ENCODE assay signal across 13 cellular contexts in genomic region chr11:34132261-34132965, GRCh38. TPM values are rescaled to one million over a fixed set of nuclear protein-coding genes. Genes with fewer than 3 reads are reported as not detected.
DNase-seq lines count a peak whose midpoint lies in the region; ATAC-seq and TF ChIP-seq lines count a peak whose summit lies in the region.
"Had no signal": no experiment of that assay in that cellular context is flagged by ENCODE, and none has a peak within 500 bp of the region (broad histone marks: within the 10 kb centered on the region; RNA-seq: fewer than 3 reads in every experiment).

No MANE protein-coding gene starts in this region.

- H2AK9ac ChIP-seq in IMR-90 (replicated peaks; ENCODE audit: low read depth, low read length, poor library complexity): peak overlapping the region; percentile 28

- H3K18ac ChIP-seq in IMR-90 (ENCODE audit: low read depth, low read length): no peak overlapping the region

- no peak for DNase-seq in activated CD8-positive, alpha-beta memory T cell treated with anti-CD3 and anti-CD28 coated beads, Interleukin-2, amount 10 ng/mL, durations not matched to agents 7 days and 5 days
- DNase-seq in activated CD8-positive, alpha-beta memory T cell treated with anti-CD3 and anti-CD28 coated beads, Interleukin-2, amount 50 U/mL, for 4 hours: no peak
- DNase-seq in IMR-90 (no peak), heart left ventricle (no peak), right cardiac atrium (no peak), midbrain (lab: John Stamatoyannopoulos, UW) (no peak), foreskin fibroblast (no peak)
- DNase-seq: AML-193, DMS53, GM23248 had no signal

- BruUV-seq in IMR-90 (replicated peaks; lab: Mats Ljungman, UMichigan): no TSS peak

- no peak overlapping the region for H2AK5ac ChIP-seq in IMR-90 (ENCODE audit: low read depth, low read length)

- H3K27me3 Mint-ChIP-seq in activated CD8-positive, alpha-beta memory T cell treated with anti-CD3 and anti-CD28 coated beads, Interleukin-2, amount 10 ng/mL, durations not matched to agents 7 days and 5 days: no peaks in the 10 kb centered on the region

- no peaks in the 10 kb centered on the region for H4K20me1 ChIP-seq in IMR-90 (ENCODE audit: insufficient read depth, low read length)

- H3K4me3 ChIP-seq in IMR-90 (ENCODE audit: insufficient read depth, low read depth, low read length) (no peak overlapping the region), heart left ventricle (no peak overlapping the region), right cardiac atrium (ENCODE audit: low read length) (no peak overlapping the region), foreskin fibroblast (ENCODE audit: low read depth in 1 of 2, low read length in 2 of 2) (no peak overlapping the region)
- H3K4me3 ChIP-seq: BLaER1, GM23248 had no signal

- H3K4me3 Mint-ChIP-seq in activated CD8-positive, alpha-beta memory T cell treated with anti-CD3 and anti-CD28 coated beads, Interleukin-2, amount 10 ng/mL, durations not matched to agents 7 days and 5 days: no peak overlapping the region

- H3K4ac ChIP-seq in IMR-90 (ENCODE audit: low read depth, low read length): no peak overlapping the region

- no peaks in the 10 kb centered on the region for H3K9me3 ChIP-seq in IMR-90 (ENCODE audit: control insufficient read depth, insufficient read depth, low read length)
- H3K9me3 ChIP-seq in heart left ventricle: no peaks in the 10 kb centered on the region
- no peaks in the 10 kb centered on the region for H3K9me3 ChIP-seq in right cardiac atrium (ENCODE audit: control insufficient read depth, low read length)
- H3K9me3 ChIP-seq: BLaER1 had no signal

- H2BK5ac ChIP-seq in IMR-90 (ENCODE audit: low read depth, low read length, poor library complexity, severe bottlenecking): no peak overlapping the region

- CTCF ChIA-PET in activated CD8-positive, alpha-beta memory T cell treated with anti-CD3 and anti-CD28 coated beads, Interleukin-2, amount 10 ng/mL, durations not matched to agents 7 days and 5 days (lab: Charles Lee): interaction anchor here (1.0 to 1.4 kb wide), 2 partner anchors 10 to 18 kb away, joined by 3 to 4 read pairs; no protein-coding TSS in a partner anchor
- CTCF ChIA-PET in IMR-90 (lab: Yijun Ruan, JAX): no interaction called here

- no peak overlapping the region for H3K14ac ChIP-seq in IMR-90 (replicated peaks; ENCODE audit: low read depth, low read length)

- peaks cover 7% of the 10 kb centered on the region for H3K9me1 ChIP-seq in IMR-90 (ENCODE audit: insufficient read depth, low read length)

- no peak overlapping the region for H4K5ac ChIP-seq in IMR-90 (ENCODE audit: low read depth, low read length)

- TF ChIP-seq CTCF in IMR-90 (conservative IDR thresholded peaks at IDR 0.05; ENCODE audit: low read depth, low read length) (no peak), heart left ventricle (IDR thresholded peaks at IDR 0.05) (no peak), foreskin fibroblast (IDR thresholded peaks at IDR 0.05; ENCODE audit: low read depth, low read length) (no peak)

- H3K79me1 ChIP-seq in IMR-90 (ENCODE audit: low read depth in 1 of 2, low read length in 2 of 2): peaks cover 3 to 7% of the 10 kb centered on the region in 2 experiments; a peak in 2 of 4 replicates

- H3K4me2 ChIP-seq in IMR-90 (ENCODE audit: low read depth, low read length): no peak overlapping the region
- H3K4me2 ChIP-seq: BLaER1 had no signal

- H2BK20ac ChIP-seq in IMR-90 (ENCODE audit: low read depth, low read length): no peak overlapping the region

- no peak for TF ChIP-seq RAD21 in IMR-90 (IDR thresholded peaks at IDR 0.05; ENCODE audit: low read length)

- H3K4me1 Mint-ChIP-seq in activated CD8-positive, alpha-beta memory T cell treated with anti-CD3 and anti-CD28 coated beads, Interleukin-2, amount 10 ng/mL, durations not matched to agents 7 days and 5 days: peaks cover 24% of the 10 kb centered on the region

- WGBS in IMR-90 (ENCODE audit: extremely low coverage in 2 of 2, insufficient read length in 1 of 2), 2 experiments: 88% methylated on average over 3 of the region's 4 CpGs; no CpG with 5 or more reads in 1 of the 2 experiments
- 55 to 63% (median 60%) methylated on average over 4 of the region's 4 CpGs for WGBS in heart left ventricle, 4 donors
- 75% methylated on average over 4 of the region's 4 CpGs for WGBS in right cardiac atrium

- peaks cover 44% of the 10 kb centered on the region for H3K36me3 Mint-ChIP-seq in activated CD8-positive, alpha-beta memory T cell treated with anti-CD3 and anti-CD28 coated beads, Interleukin-2, amount 10 ng/mL, durations not matched to agents 7 days and 5 days

- H3K23ac ChIP-seq in IMR-90 (ENCODE audit: low read depth, low read length): no peak overlapping the region

- no peak overlapping the region for H4K8ac ChIP-seq in IMR-90 (ENCODE audit: low read depth in 2 of 2, low read length in 2 of 2)

- H3K27me3 ChIP-seq in IMR-90 (ENCODE audit: control insufficient read depth, insufficient read depth, low read length) (no peaks in the 10 kb centered on the region), heart left ventricle (no peaks in the 10 kb centered on the region), right cardiac atrium (ENCODE audit: control insufficient read depth, insufficient read depth) (no peaks in the 10 kb centered on the region)
- H3K27me3 ChIP-seq: BLaER1 had no signal

- H3K9me3 Mint-ChIP-seq in activated CD8-positive, alpha-beta memory T cell treated with anti-CD3 and anti-CD28 coated beads, Interleukin-2, amount 10 ng/mL, durations not matched to agents 7 days and 5 days (ENCODE audit: low read depth): no peaks in the 10 kb centered on the region

- no peak overlapping the region for H2BK120ac ChIP-seq in IMR-90 (ENCODE audit: low read depth, low read length)

- H3K4me1 ChIP-seq in IMR-90 (ENCODE audit: control insufficient read depth, insufficient read depth, low read length) (peaks cover 2% of the 10 kb centered on the region; the same call in 1 of the 2 replicates), heart left ventricle (peaks cover 0 to 16% (median 0%) of the 10 kb centered on the region in 12 donors), right cardiac atrium (ENCODE audit: control insufficient read depth, insufficient read depth, low read length) (no peaks in the 10 kb centered on the region)
- H3K4me1 ChIP-seq: BLaER1 had no signal

- no peak for TF ChIP-seq POLR2A in IMR-90 (IDR thresholded peaks at IDR 0.05; ENCODE audit: low read depth, low read length)
- TF ChIP-seq POLR2A in heart left ventricle (IDR thresholded peaks at IDR 0.05): no peak

- no peak overlapping the region for H3K9ac ChIP-seq in IMR-90 (ENCODE audit: low read depth, low read length)
- H3K9ac ChIP-seq: BLaER1, GM23248 had no signal

- H3K36me3 ChIP-seq in IMR-90 (ENCODE audit: control insufficient read depth, insufficient read depth, low read length) (peaks cover 54% of the 10 kb centered on the region), heart left ventricle (peaks cover 0 to 100% (median 98%) of the 10 kb centered on the region in 9 donors)

- H3K27ac Mint-ChIP-seq in activated CD8-positive, alpha-beta memory T cell treated with anti-CD3 and anti-CD28 coated beads, Interleukin-2, amount 10 ng/mL, durations not matched to agents 7 days and 5 days: peak overlapping the region; percentile 7

- H2AFZ ChIP-seq in IMR-90 (replicated peaks; ENCODE audit: low read length, poor library complexity): no peak overlapping the region
- H2AFZ ChIP-seq: GM23248 had no signal

- no peak for ATAC-seq in activated CD8-positive, alpha-beta memory T cell treated with anti-CD3 and anti-CD28 coated beads, Interleukin-2, amount 10 ng/mL, durations not matched to agents 7 days and 5 days
- ATAC-seq in IMR-90 (ENCODE audit: low read depth): no peak
- peak; percentile 45 to 67 (median 55) for ATAC-seq in heart left ventricle
- ATAC-seq in right cardiac atrium: peak; percentile 57 to 69
- ATAC-seq: HCT116 had no signal

- intact Hi-C loops in IMR-90 (cut with micrococcal nuclease) (no loop called here), heart left ventricle (cut with DNase I) (no loop called here), right cardiac atrium (cut with DNase I) (no loop called here)

- no peak overlapping the region for H3K56ac ChIP-seq in IMR-90 (ENCODE audit: extremely low read depth, insufficient read depth, low read length)

- H2BK15ac ChIP-seq in IMR-90 (ENCODE audit: low read depth, low read length): no peak overlapping the region

- H3K27ac ChIP-seq in IMR-90 (ENCODE audit: insufficient read depth, low read length) (no peak overlapping the region), heart left ventricle (peak overlapping the region in 10 of 12 donors; percentile 16 to 79 (median 54)), right cardiac atrium (ENCODE audit: low read length) (peak overlapping the region; percentile 20)
- H3K27ac ChIP-seq: 22Rv1, BLaER1, GM23248 had no signal

- H4K91ac ChIP-seq in IMR-90 (ENCODE audit: insufficient read depth, low read depth, low read length): no peak overlapping the region

- POLR2A ChIA-PET in IMR-90 (lab: Charles Lee; ENCODE audit: unreplicated experiment): no interaction called here

- in situ Hi-C loops in IMR-90 (cut with MboI; ENCODE audit: low sequenced_read_pairs): no loop called here

- dilution Hi-C loops in IMR-90 (cut with HindIII; ENCODE audit: low sequenced_read_pairs, unreplicated experiment): no loop called here

TF ChIP-seq in IMR-90, 13 proteins besides CTCF, POLR2A, EP300 and RAD21:
- TF ChIP-seq USF2 (IDR thresholded peaks at IDR 0.05; ENCODE audit: low read depth, low read length) (no peak), RCOR1 (IDR thresholded peaks at IDR 0.05; ENCODE audit: insufficient replicate concordance, low read length) (no peak), CEBPB (IDR thresholded peaks at IDR 0.05; ENCODE audit: low read depth, low read length) (no peak)

RNA-seq across cellular contexts. Expression of gene NAT10, which starts 27.0 kb away (rescaled TPM):
- total RNA-seq in activated CD8-positive, alpha-beta memory T cell treated with anti-CD3 and anti-CD28 coated beads, Interleukin-2, amount 10 ng/mL, durations not matched to agents 7 days and 5 days: 10 to 100 TPM; 63.8 to 93.9 TPM
- 31.9 and 34.8 TPM in 2 replicates for total RNA-seq in IMR-90 (2012; rRNA removed)
- 28.0 and 28.1 TPM in 2 replicates for polyA plus RNA-seq in IMR-90 (2012; rRNA removed)
- 13.6 and 19.4 TPM in 2 replicates for polyA plus RNA-seq in IMR-90 (2012; cell fraction: cytosol; rRNA removed)
- 37.8 and 53.4 TPM in 2 replicates for polyA plus RNA-seq in IMR-90 (2012; cell fraction: nucleus; rRNA removed; ENCODE audit: low replicate concordance)
- total RNA-seq in heart left ventricle: 10 to 100 TPM; 14.5 to 27.1 (median 21.2) TPM
- 10 to 100 TPM; 16.3 to 21.1 TPM for polyA plus RNA-seq in heart left ventricle
- total RNA-seq in right cardiac atrium: 10 to 100 TPM; 21.2 to 24.7 (median 21.8) TPM
- polyA plus RNA-seq in right cardiac atrium: 11.9 TPM

Comparison
In these comparisons a context has a peak if more than half of its experiments do, and no peak if none do; other contexts are left out.
1. ATAC-seq: peak in heart left ventricle (4 of 4) and right cardiac atrium (2 of 2); none in activated CD8-positive, alpha-beta memory T cell treated with anti-CD3 and anti-CD28 coated beads, Interleukin-2, amount 10 ng/mL, durations not matched to agents 7 days and 5 days (single experiment) and IMR-90 (single experiment).